In genomic region chr2:133135035-133135654, GRCh38 we compare ENCODE assay signal across 15 cellular contexts.
"Had no signal": no experiment of that assay in that cellular context is flagged by ENCODE, and none has a peak within 500 bp of the region (broad histone marks: within the 10 kb centered on the region; RNA-seq: fewer than 3 reads in every experiment).

No MANE protein-coding gene starts in this region.

- H3K4me1 ChIP-seq: adrenal gland, prostate gland, right atrium auricular region had no signal

- H3K4me1 Mint-ChIP-seq: naive B cell had no signal

- H3K9me3 ChIP-seq: adrenal gland, esophagus squamous epithelium, mucosa of descending colon, prostate gland, right atrium auricular region had no signal

- H3K4me3 Mint-ChIP-seq: naive B cell, type B pancreatic cell had no signal

- DNase-seq: activated CD4-positive, alpha-beta T cell treated with anti-CD3 and anti-CD28 coated beads, Interleukin-2, amount 50 U/mL, for 4 hours; activated gamma-delta T cell; adrenal gland; dermis blood vessel endothelial cell; effector memory CD4-positive, alpha-beta T cell; esophagus squamous epithelium; mesenchymal stem cell; mucosa of descending colon; naive B cell; stimulated activated CD4-positive, alpha-beta T cell treated with anti-CD3 and anti-CD28 coated beads, Interleukin-2, amount 100 ng/mL, for 24 hours; stimulated activated naive CD8-positive, alpha-beta T cell treated with anti-CD3 and anti-CD28 coated beads, Interleukin-15, Interleukin-2, amounts not matched to agents 100 U/mL and 50 U/mL, for 24 hours had no signal

- H3K27me3 ChIP-seq: adrenal gland, esophagus squamous epithelium, right atrium auricular region had no signal

- H3K27ac Mint-ChIP-seq: activated naive CD4-positive, alpha-beta T cell treated with anti-CD3 and anti-CD28 coated beads, Interleukin-2, amount 50 U/mL, for 72 hours; naive B cell; type B pancreatic cell had no signal

- H3K36me3 ChIP-seq: adrenal gland, esophagus squamous epithelium, prostate gland, right atrium auricular region had no signal

- H3K27me3 Mint-ChIP-seq: naive B cell had no signal

- H3K36me3 Mint-ChIP-seq: naive B cell, type B pancreatic cell had no signal

- H3K27ac ChIP-seq: adrenal gland, esophagus squamous epithelium, prostate gland, right atrium auricular region had no signal

- H3K4me3 ChIP-seq: adrenal gland, esophagus squamous epithelium, mucosa of descending colon, prostate gland, right atrium auricular region had no signal

- H3K9me3 Mint-ChIP-seq: type B pancreatic cell had no signal

- ATAC-seq: activated naive CD4-positive, alpha-beta T cell treated with anti-CD3 and anti-CD28 coated beads, Interleukin-2, amount 50 U/mL, for 72 hours; mucosa of descending colon; stimulated activated naive CD8-positive, alpha-beta T cell treated with anti-CD3 and anti-CD28 coated beads, Interleukin-15, Interleukin-2, amounts not matched to agents 100 U/mL and 50 U/mL, for 24 hours had no signal
